Comparison of ENCODE assay signal across 11 cellular contexts in the genomic region with DNA sequence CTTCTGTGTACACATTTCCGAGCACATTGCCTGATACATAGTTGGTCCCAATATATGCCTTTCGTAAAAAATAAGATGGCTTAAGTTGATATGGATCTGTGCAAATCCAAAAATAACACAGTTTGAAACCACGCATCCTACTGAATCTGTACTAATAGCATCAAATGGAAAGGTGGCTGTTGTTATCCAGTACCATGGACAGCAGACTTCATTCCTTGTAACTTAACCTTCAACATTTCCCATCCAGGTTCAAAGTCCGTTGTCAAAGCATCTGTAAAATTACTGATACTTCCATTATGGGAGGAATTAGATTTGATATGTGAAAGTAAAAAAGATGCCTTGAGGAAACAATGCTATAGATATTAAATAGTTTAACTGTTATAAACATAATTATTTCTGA.
A peak's percentile ranks its signal among the peaks of the same experiment; 100 is the strongest.
DNase-seq lines count a peak whose midpoint lies in the region; ATAC-seq and TF ChIP-seq lines count a peak whose summit lies in the region.
"Had no signal": no experiment of that assay in that cellular context is flagged by ENCODE, and none has a peak within 500 bp of the region (broad histone marks: within the 10 kb centered on the region; RNA-seq: fewer than 3 reads in every experiment).

No MANE protein-coding gene starts in this region.

- H3K27me3 ChIP-seq in liver (ENCODE audit: control insufficient read depth in 4 of 4, insufficient read depth in 4 of 4, low read length in 3 of 4) = no peaks in the 10 kb centered on the region

- DNase-seq in ELR (ENCODE audit: low read depth) (peak; percentile 25), LNCaP clone FGC (ENCODE audit: low read depth) (peak; percentile 8), cardiac fibroblast (ENCODE audit: low read depth in 2 of 2) (peak; percentile 21 to 39), DMS153 treated with DMSO at 0.1 percent for 48 hours (lab: John Stamatoyannopoulos, UW; ENCODE audit: unreplicated experiment) (no peak), NCI-H2227 (lab: John Stamatoyannopoulos, UW; ENCODE audit: unreplicated experiment) (no peak), lower leg skin (ENCODE audit: low spot score in 2 of 2) (no peak)
- DNase-seq: effector CD4-positive, alpha-beta T cell; NCI-H1092 had no signal

- H3K27ac ChIP-seq in liver (ENCODE audit: low read depth in 1 of 2, low read length in 2 of 2) = no peak overlapping the region

- TF ChIP-seq CTCF in LNCaP clone FGC (IDR thresholded peaks at IDR 0.05; ENCODE audit: control insufficient read depth, extremely low read depth, insufficient read depth) = no peak
- TF ChIP-seq CTCF in cardiac fibroblast (IDR thresholded peaks at IDR 0.05; ENCODE audit: low read depth, low read length) = no peak
- no peak for TF ChIP-seq CTCF in liver (IDR thresholded peaks at IDR 0.05; ENCODE audit: low read depth, low read length, missing input control)
- no peak for TF ChIP-seq CTCF in lower leg skin (IDR thresholded peaks at IDR 0.05)

- no peaks in the 10 kb centered on the region for H3K36me3 ChIP-seq in liver (ENCODE audit: control insufficient read depth in 4 of 4, insufficient read depth in 3 of 4, low read depth in 1 of 4, low read length in 3 of 4)

- no peak for ATAC-seq in GM18873 (IDR thresholded peaks at IDR 0.05; ENCODE audit: low FRiP score, unreplicated experiment)
- ATAC-seq: activated naive CD4-positive, alpha-beta T cell treated with anti-CD3 and anti-CD28 coated beads, Interleukin-2, amount 50 U/mL, for 72 hours had no signal

- H3K9me3 ChIP-seq in liver (ENCODE audit: control insufficient read depth in 4 of 4, low read length in 3 of 4) = no peaks in the 10 kb centered on the region

- WGBS in liver = 48% methylated on average over 4 of the region's 4 CpGs
- 43% methylated on average over 4 of the region's 4 CpGs for WGBS in lower leg skin, 2 donors

- no peak for TF ChIP-seq RAD21 in liver (IDR thresholded peaks at IDR 0.05)

- H3K4me1 ChIP-seq in liver (ENCODE audit: control insufficient read depth in 4 of 4, insufficient read depth in 4 of 4, low read length in 3 of 4) = no peaks in the 10 kb centered on the region

- intact Hi-C loops in lower leg skin (cut with DNase I; ENCODE audit: low total_unique reads) = no loop called here

- TF ChIP-seq POLR2A in lower leg skin (IDR thresholded peaks at IDR 0.05) = no peak

- H3K4me3 ChIP-seq in LNCaP clone FGC (ENCODE audit: low read depth, low read length) (no peak overlapping the region), cardiac fibroblast (replicated peaks in 1 of 2; ENCODE audit: low read depth in 2 of 2, low read length in 2 of 2) (no peak overlapping the region), liver (ENCODE audit: low read depth in 1 of 3, low read length in 3 of 3) (no peak overlapping the region), lower leg skin (ENCODE audit: low read depth, poor library complexity, severe bottlenecking) (no peak overlapping the region)

- no peak overlapping the region for H3K9ac ChIP-seq in liver (ENCODE audit: low read depth in 1 of 2, low read length in 2 of 2)

TF ChIP-seq in liver, 16 proteins besides CTCF, POLR2A, EP300 and RAD21:
- TF ChIP-seq TAF1 (conservative IDR thresholded peaks at IDR 0.05) (no peak), HNF4A (conservative IDR thresholded peaks at IDR 0.05) (peak; percentile 45 to 59), GABPA (IDR thresholded peaks at IDR 0.05 in 1 of 2, conservative IDR thresholded peaks at IDR 0.05 in 1 of 2) (no peak), JUND (IDR thresholded peaks at IDR 0.05) (no peak), FOXA2 (IDR thresholded peaks at IDR 0.05) (no peak), EGR1 (IDR thresholded peaks at IDR 0.05; ENCODE audit: low read depth in 2 of 2) (no peak), HNF4G (IDR thresholded peaks at IDR 0.05) (peak; percentile 45), FOXA1 (IDR thresholded peaks at IDR 0.05) (no peak), RXRA (IDR thresholded peaks at IDR 0.05) (no peak), SP1 (IDR thresholded peaks at IDR 0.05) (no peak), YY1 (IDR thresholded peaks at IDR 0.05) (no peak), NR2F2 (IDR thresholded peaks at IDR 0.05) (no peak)
- TF ChIP-seq, protein P1, sequence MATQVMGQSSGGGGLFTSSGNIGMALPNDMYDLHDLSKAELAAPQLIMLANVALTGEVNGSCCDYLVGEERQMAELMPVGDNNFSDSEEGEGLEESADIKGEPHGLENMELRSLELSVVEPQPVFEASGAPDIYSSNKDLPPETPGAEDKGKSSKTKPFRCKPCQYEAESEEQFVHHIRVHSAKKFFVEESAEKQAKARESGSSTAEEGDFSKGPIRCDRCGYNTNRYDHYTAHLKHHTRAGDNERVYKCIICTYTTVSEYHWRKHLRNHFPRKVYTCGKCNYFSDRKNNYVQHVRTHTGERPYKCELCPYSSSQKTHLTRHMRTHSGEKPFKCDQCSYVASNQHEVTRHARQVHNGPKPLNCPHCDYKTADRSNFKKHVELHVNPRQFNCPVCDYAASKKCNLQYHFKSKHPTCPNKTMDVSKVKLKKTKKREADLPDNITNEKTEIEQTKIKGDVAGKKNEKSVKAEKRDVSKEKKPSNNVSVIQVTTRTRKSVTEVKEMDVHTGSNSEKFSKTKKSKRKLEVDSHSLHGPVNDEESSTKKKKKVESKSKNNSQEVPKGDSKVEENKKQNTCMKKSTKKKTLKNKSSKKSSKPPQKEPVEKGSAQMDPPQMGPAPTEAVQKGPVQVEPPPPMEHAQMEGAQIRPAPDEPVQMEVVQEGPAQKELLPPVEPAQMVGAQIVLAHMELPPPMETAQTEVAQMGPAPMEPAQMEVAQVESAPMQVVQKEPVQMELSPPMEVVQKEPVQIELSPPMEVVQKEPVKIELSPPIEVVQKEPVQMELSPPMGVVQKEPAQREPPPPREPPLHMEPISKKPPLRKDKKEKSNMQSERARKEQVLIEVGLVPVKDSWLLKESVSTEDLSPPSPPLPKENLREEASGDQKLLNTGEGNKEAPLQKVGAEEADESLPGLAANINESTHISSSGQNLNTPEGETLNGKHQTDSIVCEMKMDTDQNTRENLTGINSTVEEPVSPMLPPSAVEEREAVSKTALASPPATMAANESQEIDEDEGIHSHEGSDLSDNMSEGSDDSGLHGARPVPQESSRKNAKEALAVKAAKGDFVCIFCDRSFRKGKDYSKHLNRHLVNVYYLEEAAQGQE (IDR thresholded peaks at IDR 0.05) = peak; percentile 99
- TF ChIP-seq, protein P2, sequence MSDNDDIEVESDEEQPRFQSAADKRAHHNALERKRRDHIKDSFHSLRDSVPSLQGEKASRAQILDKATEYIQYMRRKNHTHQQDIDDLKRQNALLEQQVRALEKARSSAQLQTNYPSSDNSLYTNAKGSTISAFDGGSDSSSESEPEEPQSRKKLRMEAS (IDR thresholded peaks at IDR 0.05) = no peak
- TF ChIP-seq, protein P3, sequence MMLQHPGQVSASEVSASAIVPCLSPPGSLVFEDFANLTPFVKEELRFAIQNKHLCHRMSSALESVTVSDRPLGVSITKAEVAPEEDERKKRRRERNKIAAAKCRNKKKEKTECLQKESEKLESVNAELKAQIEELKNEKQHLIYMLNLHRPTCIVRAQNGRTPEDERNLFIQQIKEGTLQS (IDR thresholded peaks at IDR 0.05) = no peak
- TF ChIP-seq, protein P4, sequence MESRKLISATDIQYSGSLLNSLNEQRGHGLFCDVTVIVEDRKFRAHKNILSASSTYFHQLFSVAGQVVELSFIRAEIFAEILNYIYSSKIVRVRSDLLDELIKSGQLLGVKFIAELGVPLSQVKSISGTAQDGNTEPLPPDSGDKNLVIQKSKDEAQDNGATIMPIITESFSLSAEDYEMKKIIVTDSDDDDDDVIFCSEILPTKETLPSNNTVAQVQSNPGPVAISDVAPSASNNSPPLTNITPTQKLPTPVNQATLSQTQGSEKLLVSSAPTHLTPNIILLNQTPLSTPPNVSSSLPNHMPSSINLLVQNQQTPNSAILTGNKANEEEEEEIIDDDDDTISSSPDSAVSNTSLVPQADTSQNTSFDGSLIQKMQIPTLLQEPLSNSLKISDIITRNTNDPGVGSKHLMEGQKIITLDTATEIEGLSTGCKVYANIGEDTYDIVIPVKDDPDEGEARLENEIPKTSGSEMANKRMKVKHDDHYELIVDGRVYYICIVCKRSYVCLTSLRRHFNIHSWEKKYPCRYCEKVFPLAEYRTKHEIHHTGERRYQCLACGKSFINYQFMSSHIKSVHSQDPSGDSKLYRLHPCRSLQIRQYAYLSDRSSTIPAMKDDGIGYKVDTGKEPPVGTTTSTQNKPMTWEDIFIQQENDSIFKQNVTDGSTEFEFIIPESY (IDR thresholded peaks at IDR 0.05) = no peak

Comparison
In these comparisons a context has a peak if more than half of its experiments do, and no peak if none do; other contexts are left out.
1. DNase-seq: peak in ELR (single experiment), LNCaP clone FGC (single experiment) and cardiac fibroblast (2 of 2); none in DMS153 treated with DMSO at 0.1 percent for 48 hours (single experiment), NCI-H2227 (single experiment) and lower leg skin (0 of 2).